In the genomic region with DNA sequence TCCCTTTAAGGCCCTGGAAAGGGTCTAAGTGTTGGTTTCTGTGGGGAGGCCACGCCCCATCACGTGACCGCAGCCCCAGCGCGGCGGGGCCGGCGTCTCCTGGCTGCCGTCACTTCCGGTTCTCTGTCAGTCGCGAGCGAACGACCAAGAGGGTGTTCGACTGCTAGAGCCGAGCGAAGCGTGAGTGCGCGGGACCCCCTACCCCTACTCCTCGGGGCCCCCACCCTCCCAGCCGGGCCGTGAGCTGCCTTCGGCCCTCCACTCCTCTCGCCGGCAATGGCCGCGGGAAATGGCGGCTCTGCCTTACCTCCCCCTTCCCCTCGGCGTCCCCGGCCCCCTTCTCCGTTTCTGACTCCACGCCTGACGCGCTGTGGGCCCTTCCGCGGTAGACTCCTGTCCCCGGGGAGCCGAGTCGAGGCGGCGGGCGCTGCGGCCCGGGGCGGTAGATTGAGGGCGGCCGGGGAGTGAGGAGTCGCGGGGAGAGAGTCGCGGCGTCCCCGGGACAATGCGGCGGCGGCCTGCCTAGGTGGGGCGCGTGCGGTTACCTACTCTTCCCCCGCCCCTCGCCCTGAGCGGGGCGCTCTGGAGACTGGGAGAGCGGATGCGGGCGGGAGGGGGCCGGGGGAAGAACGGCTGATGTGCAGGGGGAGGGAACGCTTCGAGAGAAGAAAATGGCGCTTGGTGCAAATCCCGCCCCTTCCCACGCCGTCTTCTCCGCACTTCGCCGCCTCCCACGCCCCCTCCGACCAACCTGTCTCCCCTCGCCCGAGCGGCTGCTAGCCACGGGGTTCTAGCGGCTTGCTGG, we compare ENCODE assay signal across 8 cellular contexts. TPM values are rescaled to one million over a fixed set of nuclear protein-coding genes. Genes with fewer than 3 reads are reported as not detected.
DNase-seq lines count a peak whose midpoint lies in the region; ATAC-seq and TF ChIP-seq lines count a peak whose summit lies in the region.

TSS of gene SUB1 (plus strand) at position 112 of the 805 bp plus-strand sequence. CDS start 2,956 bp downstream, outside the sequence.

- ATAC-seq in HG03439 (IDR thresholded peaks at IDR 0.05; ENCODE audit: unreplicated experiment), result peak; percentile 46

- peak; percentile 76 to 84 for DNase-seq in AML-193 (lab: John Stamatoyannopoulos, UW)
- DNase-seq in NCI-H510A (lab: John Stamatoyannopoulos, UW), result peak; percentile 90
- peak; percentile 91 for DNase-seq in activated CD4-positive, alpha-beta T cell treated with anti-CD3 and anti-CD28 coated beads for 1 hour
- peak; percentile 93 for DNase-seq in cerebellum (ENCODE audit: low spot score)
- peak; percentile 80 for DNase-seq in kidney glomerular epithelial cell (lab: John Stamatoyannopoulos, UW)
- DNase-seq in stimulated activated CD4-positive, alpha-beta T cell treated with anti-CD3 and anti-CD28 coated beads, Interleukin-1b, Interleukin-23, amount 100 ng/mL, for 1 hour (ENCODE audit: low read depth in 2 of 2), result peak; percentile 81 to 86

- peak; percentile 95 for TF ChIP-seq POLR2A in GM19193 (IDR thresholded peaks at IDR 0.05; ENCODE audit: extremely low read depth, insufficient read depth, insufficient read length)

RNA-seq across cellular contexts. Expression of gene SUB1, which starts in this region (rescaled TPM):
- 142 TPM for total RNA-seq in cerebellum

Comparison
In these comparisons a context has a peak if more than half of its experiments do, and no peak if none do; other contexts are left out.
1. Peak in every context shown above with its lines: DNase-seq and ATAC-seq.